1 cellular context compared by ENCODE assay signal in the genomic region with DNA sequence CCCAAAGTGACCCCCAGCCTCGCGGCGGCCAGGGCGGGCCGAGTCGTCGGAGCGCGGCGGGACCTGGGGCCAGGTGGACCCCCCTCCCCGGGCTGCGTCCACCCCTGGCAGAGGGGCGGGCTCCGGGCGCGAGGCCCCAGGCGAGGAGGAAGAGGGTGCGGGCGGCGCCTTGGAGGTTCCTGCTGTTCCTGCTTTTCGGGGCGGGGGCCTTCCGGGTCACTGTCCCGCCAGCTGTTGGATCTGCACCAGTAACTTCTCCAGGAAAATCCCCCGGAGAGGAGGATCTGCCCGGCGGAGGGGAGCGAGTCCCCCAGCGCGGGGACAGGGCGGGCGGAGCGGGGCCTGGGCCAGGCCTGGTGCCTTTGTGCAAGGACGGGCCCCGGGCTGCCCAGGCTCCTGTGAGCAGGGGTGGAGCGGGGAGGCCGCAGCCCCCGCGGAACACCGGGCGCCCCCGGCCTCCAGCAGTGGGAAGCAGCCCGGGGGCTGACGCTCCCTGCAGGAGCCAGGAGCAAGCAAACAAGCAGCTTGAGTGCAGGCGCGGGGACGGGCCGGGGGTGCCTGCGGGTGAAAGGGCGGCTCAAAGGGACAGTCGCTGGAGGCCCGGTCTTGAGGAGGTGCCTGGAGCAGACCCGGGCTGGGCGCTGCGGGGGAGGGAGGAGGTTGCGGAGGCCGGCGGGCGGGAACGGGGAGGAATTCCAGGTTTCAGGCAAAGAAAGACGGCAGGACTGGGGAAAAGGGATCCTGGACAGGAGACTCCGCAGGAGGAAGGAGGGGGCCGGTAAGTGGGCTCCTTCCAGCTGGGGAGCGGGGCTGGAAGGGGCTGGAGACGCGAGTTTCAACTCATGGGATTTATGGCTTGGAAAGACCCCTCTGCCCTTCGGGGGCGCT.
A peak's percentile ranks its signal among the peaks of the same experiment; 100 is the strongest.
TF ChIP-seq lines count a peak whose summit lies in the region.

No MANE protein-coding gene starts in this region.

TF ChIP-seq in K562, 482 proteins besides CTCF, POLR2A, EP300 and RAD21:
- TF ChIP-seq POLR2G (IDR thresholded peaks at IDR 0.05; ENCODE audit: low read depth, low read length) (peak; percentile 52; the same call in 1 of the 2 replicates), ZBED1 (IDR thresholded peaks at IDR 0.05) (no peak)
